1 cellular context compared by ENCODE assay signal in the genomic region with DNA sequence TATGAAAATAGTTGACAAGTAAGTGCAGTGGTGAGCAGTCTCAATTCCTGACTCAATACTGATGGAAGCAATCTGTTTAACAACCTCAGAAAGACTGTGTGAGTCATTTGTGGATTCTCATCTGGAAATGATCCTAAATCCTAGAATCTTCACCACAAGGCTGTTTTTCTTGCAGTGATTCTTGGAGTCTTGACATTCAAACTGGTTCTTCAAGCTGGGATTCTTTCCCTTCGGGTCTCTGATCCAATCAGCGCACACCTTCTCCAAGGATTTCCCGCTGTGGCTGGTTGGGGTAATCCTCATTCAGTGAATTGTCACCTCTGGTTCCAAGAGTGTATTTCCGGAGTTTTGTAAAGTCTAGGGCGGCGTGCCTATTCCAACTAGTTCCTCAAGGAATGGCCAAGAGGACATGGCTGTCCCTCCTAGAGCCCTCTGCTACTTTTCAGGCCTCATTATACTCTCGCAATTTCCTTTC.
TF ChIP-seq lines count a peak whose summit lies in the region.

No MANE protein-coding gene starts in this region.

TF ChIP-seq in HCT116, 20 proteins besides CTCF, POLR2A, EP300 and RAD21 (continued from another document):
- TF ChIP-seq, protein P1, sequence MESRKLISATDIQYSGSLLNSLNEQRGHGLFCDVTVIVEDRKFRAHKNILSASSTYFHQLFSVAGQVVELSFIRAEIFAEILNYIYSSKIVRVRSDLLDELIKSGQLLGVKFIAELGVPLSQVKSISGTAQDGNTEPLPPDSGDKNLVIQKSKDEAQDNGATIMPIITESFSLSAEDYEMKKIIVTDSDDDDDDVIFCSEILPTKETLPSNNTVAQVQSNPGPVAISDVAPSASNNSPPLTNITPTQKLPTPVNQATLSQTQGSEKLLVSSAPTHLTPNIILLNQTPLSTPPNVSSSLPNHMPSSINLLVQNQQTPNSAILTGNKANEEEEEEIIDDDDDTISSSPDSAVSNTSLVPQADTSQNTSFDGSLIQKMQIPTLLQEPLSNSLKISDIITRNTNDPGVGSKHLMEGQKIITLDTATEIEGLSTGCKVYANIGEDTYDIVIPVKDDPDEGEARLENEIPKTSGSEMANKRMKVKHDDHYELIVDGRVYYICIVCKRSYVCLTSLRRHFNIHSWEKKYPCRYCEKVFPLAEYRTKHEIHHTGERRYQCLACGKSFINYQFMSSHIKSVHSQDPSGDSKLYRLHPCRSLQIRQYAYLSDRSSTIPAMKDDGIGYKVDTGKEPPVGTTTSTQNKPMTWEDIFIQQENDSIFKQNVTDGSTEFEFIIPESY (IDR thresholded peaks at IDR 0.05; ENCODE audit: extremely low read depth, insufficient replicate concordance, low read length) = no peak
- no peak for TF ChIP-seq EZH2 (IDR thresholded peaks at IDR 0.05)
- TF ChIP-seq TCF7L2 (IDR thresholded peaks at IDR 0.05; ENCODE audit: borderline replicate concordance, extremely low read depth, insufficient read depth, insufficient read length) = no peak
- TF ChIP-seq EZH2phosphoT487 (IDR thresholded peaks at IDR 0.05; ENCODE audit: borderline replicate concordance) = no peak
- TF ChIP-seq CEBPB (IDR thresholded peaks at IDR 0.05; ENCODE audit: low read depth) = no peak
- TF ChIP-seq, protein P2, sequence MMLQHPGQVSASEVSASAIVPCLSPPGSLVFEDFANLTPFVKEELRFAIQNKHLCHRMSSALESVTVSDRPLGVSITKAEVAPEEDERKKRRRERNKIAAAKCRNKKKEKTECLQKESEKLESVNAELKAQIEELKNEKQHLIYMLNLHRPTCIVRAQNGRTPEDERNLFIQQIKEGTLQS (IDR thresholded peaks at IDR 0.05) = no peak
- TF ChIP-seq, protein P3, sequence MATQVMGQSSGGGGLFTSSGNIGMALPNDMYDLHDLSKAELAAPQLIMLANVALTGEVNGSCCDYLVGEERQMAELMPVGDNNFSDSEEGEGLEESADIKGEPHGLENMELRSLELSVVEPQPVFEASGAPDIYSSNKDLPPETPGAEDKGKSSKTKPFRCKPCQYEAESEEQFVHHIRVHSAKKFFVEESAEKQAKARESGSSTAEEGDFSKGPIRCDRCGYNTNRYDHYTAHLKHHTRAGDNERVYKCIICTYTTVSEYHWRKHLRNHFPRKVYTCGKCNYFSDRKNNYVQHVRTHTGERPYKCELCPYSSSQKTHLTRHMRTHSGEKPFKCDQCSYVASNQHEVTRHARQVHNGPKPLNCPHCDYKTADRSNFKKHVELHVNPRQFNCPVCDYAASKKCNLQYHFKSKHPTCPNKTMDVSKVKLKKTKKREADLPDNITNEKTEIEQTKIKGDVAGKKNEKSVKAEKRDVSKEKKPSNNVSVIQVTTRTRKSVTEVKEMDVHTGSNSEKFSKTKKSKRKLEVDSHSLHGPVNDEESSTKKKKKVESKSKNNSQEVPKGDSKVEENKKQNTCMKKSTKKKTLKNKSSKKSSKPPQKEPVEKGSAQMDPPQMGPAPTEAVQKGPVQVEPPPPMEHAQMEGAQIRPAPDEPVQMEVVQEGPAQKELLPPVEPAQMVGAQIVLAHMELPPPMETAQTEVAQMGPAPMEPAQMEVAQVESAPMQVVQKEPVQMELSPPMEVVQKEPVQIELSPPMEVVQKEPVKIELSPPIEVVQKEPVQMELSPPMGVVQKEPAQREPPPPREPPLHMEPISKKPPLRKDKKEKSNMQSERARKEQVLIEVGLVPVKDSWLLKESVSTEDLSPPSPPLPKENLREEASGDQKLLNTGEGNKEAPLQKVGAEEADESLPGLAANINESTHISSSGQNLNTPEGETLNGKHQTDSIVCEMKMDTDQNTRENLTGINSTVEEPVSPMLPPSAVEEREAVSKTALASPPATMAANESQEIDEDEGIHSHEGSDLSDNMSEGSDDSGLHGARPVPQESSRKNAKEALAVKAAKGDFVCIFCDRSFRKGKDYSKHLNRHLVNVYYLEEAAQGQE (IDR thresholded peaks at IDR 0.05; ENCODE audit: low read depth) = no peak
TF ChIP-seq in HCT116: peak in this region for 0.
